In the genomic region with DNA sequence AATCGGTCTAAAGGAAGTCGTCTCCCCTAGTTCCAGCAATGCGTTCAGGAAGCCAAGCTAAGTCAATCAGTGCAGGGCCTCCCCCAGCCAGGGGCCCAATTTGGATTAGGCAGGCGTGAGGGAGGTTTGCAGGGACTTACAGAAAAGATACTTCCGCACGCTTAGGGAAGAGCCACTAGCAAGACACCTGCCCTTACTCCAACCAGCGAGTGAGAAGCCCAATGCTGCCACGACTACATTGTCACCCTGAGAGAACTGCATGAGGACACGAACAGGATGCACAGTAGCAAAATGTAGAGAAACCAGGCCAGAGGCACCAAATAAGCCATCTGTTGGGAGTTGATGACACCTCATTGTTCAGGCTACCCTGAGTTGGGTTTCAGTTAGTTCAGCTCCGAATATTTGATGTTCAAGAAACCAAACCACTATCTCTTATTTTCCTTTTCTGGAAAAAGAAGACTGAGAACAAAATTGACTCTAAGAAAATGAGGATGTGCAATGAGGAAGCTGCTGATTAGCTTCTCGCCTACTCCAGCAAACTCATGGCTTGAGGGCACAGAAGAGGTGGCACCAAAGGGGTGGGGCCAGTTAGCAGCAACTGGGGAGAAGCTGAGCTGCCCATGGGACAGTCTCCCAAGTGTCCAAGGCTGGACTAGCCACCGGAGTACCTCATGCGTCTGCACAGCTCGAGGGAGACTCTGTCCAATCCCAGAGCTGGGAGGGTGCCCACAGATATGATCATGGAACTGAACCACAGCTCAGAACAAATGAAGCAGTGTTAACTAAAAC, we compare ENCODE assay signal across 1 cellular context.
TF ChIP-seq lines count a peak whose summit lies in the region.

No MANE protein-coding gene starts in this region.

TF ChIP-seq in GM23338, 12 proteins besides CTCF, POLR2A, EP300 and RAD21:
- no peak for TF ChIP-seq EZH2 (IDR thresholded peaks at IDR 0.05; ENCODE audit: low read depth, unreplicated experiment)
- no peak for TF ChIP-seq ZNF331 (CRISPR knock-in tag; IDR thresholded peaks at IDR 0.05; ENCODE audit: low read depth)
- TF ChIP-seq JUNB (IDR thresholded peaks at IDR 0.05; ENCODE audit: unreplicated experiment), result no peak
- TF ChIP-seq NANOG (IDR thresholded peaks at IDR 0.05; ENCODE audit: borderline replicate concordance), result no peak
- no peak for TF ChIP-seq ZNF462 (CRISPR knock-in tag; IDR thresholded peaks at IDR 0.05)
- TF ChIP-seq STAT1 (IDR thresholded peaks at IDR 0.05; ENCODE audit: unreplicated experiment), result no peak
- TF ChIP-seq CREB1 (CRISPR knock-in tag; IDR thresholded peaks at IDR 0.05; ENCODE audit: low read depth), result no peak
- TF ChIP-seq, protein P1, sequence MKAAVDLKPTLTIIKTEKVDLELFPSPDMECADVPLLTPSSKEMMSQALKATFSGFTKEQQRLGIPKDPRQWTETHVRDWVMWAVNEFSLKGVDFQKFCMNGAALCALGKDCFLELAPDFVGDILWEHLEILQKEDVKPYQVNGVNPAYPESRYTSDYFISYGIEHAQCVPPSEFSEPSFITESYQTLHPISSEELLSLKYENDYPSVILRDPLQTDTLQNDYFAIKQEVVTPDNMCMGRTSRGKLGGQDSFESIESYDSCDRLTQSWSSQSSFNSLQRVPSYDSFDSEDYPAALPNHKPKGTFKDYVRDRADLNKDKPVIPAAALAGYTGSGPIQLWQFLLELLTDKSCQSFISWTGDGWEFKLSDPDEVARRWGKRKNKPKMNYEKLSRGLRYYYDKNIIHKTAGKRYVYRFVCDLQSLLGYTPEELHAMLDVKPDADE (IDR thresholded peaks at IDR 0.05), result no peak
- no peak for TF ChIP-seq REST (IDR thresholded peaks at IDR 0.05; ENCODE audit: unreplicated experiment)
- no peak for TF ChIP-seq EZH2phosphoT487 (IDR thresholded peaks at IDR 0.05; ENCODE audit: unreplicated experiment)
- TF ChIP-seq POLR2AphosphoS5 (IDR thresholded peaks at IDR 0.05; ENCODE audit: low read depth), result no peak
- no peak for TF ChIP-seq ZNF114 (CRISPR knock-in tag; IDR thresholded peaks at IDR 0.05)
